ENCODE assay signal across 14 cellular contexts in genomic region chr13:73136776-73137175, GRCh38.
"Had no signal": no experiment of that assay in that cellular context is flagged by ENCODE, and none has a peak within 500 bp of the region (broad histone marks: within the 10 kb centered on the region; RNA-seq: fewer than 3 reads in every experiment).

No MANE protein-coding gene starts in this region.

- H3K36me3 ChIP-seq: stomach, thoracic aorta had no signal

- H3K27ac ChIP-seq: body of pancreas, thoracic aorta had no signal

- H3K4me3 Mint-ChIP-seq: immature natural killer cell; T-helper 1 cell treated with Interleukin-12 subunit alpha and Interleukin-12 subunit beta and Interleukin-4 antibody, amounts not matched to agents 30 μg/mL and 1 μg/mL, for 36 hours had no signal

- H3K27ac Mint-ChIP-seq: immature natural killer cell; T-helper 1 cell treated with Interleukin-12 subunit alpha and Interleukin-12 subunit beta and Interleukin-4 antibody, amounts not matched to agents 30 μg/mL and 1 μg/mL, for 36 hours had no signal

- H3K36me3 Mint-ChIP-seq: immature natural killer cell had no signal

- H3K4me1 Mint-ChIP-seq: immature natural killer cell had no signal

- ATAC-seq: activated CD4-positive, CD25-positive, alpha-beta regulatory T cell treated with anti-CD3 and anti-CD28 coated beads, Interleukin-2, amount 50 U/mL, for 24 hours; body of pancreas; esophagus mucosa; left cardiac atrium had no signal

- H3K9me3 ChIP-seq: body of pancreas, stomach, thoracic aorta had no signal

- H3K4me3 ChIP-seq: body of pancreas, stomach, thoracic aorta had no signal

- H3K9me3 Mint-ChIP-seq: T-helper 1 cell treated with Interleukin-12 subunit alpha and Interleukin-12 subunit beta and Interleukin-4 antibody, amounts not matched to agents 30 μg/mL and 1 μg/mL, for 36 hours had no signal

- H3K27me3 ChIP-seq: body of pancreas, stomach had no signal

- DNase-seq: activated naive CD4-positive, alpha-beta T cell treated with anti-CD3 and anti-CD28 coated beads, Interleukin-2, amount 50 U/mL, for 16 hours; amniotic stem cell; body of pancreas; cerebellar nuclear complex; dermis blood vessel endothelial cell; immature natural killer cell; left cardiac atrium; stimulated activated CD4-positive, alpha-beta T cell treated with anti-CD3 and anti-CD28 coated beads, Interleukin-15, amount 100 ng/mL, for 24 hours; stimulated activated CD4-positive, alpha-beta T cell treated with anti-CD3 and anti-CD28 coated beads, Interleukin-4, amount 100 ng/mL, for 4 hours; stomach had no signal
